Comparison of ENCODE assay signal across 14 cellular contexts in the genomic region with DNA sequence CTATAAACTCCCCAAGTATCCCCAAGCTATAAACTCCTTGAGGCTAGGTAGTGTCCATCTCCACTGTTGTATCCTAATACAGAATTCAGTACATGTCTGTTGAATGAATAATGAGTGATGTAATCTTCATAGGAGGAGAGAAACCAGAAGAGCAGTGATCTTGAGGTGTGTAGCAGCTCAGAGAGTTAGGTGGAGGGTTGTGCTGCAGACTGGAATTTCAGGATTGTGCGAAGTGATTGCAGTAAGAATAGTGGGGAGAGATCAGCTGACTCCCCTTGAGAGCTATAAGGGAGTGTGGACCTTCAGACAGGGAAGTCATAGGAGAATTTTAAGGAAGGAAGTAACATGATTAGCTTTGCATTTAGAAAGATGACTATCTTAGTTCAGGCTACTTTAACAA. TPM values are rescaled to one million over a fixed set of nuclear protein-coding genes. Genes with fewer than 3 reads are reported as not detected.
A peak's percentile ranks its signal among the peaks of the same experiment; 100 is the strongest.
DNase-seq lines count a peak whose midpoint lies in the region; ATAC-seq and TF ChIP-seq lines count a peak whose summit lies in the region.
"Had no signal": no experiment of that assay in that cellular context is flagged by ENCODE, and none has a peak within 500 bp of the region (broad histone marks: within the 10 kb centered on the region; RNA-seq: fewer than 3 reads in every experiment).

No MANE protein-coding gene starts in this region.

- H2AFZ ChIP-seq in osteoblast (ENCODE audit: low read length): no peak overlapping the region

- no peak for ATAC-seq in effector memory CD8-positive, alpha-beta T cell (replicated peaks)
- no peak for ATAC-seq in HG03342 (IDR thresholded peaks at IDR 0.05; ENCODE audit: unreplicated experiment)
- ATAC-seq: activated CD4-positive, CD25-positive, alpha-beta regulatory T cell treated with anti-CD3 and anti-CD28 coated beads, Interleukin-2, amount 50 U/mL, for 24 hours; right cardiac atrium had no signal

- peaks cover 16% of the 10 kb centered on the region for H3K4me1 ChIP-seq in osteoblast (ENCODE audit: insufficient read depth, low read length)

- DNase-seq in EH (ENCODE audit: low read depth) (peak; percentile 42), NCI-H69 (lab: John Stamatoyannopoulos, UW) (peak; percentile 10), osteoblast (ENCODE audit: insufficient read length, low spot score, missing footprints) (peak; percentile 51), NCI-H128 (lab: John Stamatoyannopoulos, UW; ENCODE audit: unreplicated experiment) (no peak), SHP77 treated with DMSO at 0.1 percent for 48 hours (lab: John Stamatoyannopoulos, UW) (no peak)
- no peak for DNase-seq in effector memory CD8-positive, alpha-beta T cell
- no peak for DNase-seq in activated effector memory CD4-positive, alpha-beta T cell treated with anti-CD3 and anti-CD28 coated beads, Interleukin-2, amount 50 U/mL, for 16 hours
- DNase-seq: activated T-cell treated with anti-CD3 and anti-CD28 coated beads, Interleukin-2, amount 50 U/mL, for 24 hours; NCI-H1048 had no signal

- peaks cover 50% of the 10 kb centered on the region for H3K79me2 ChIP-seq in osteoblast (ENCODE audit: insufficient read depth, low read length)

- TF ChIP-seq CTCF in osteoblast (IDR thresholded peaks at IDR 0.05; ENCODE audit: extremely low read depth, low read depth, low read length): no peak

- no peaks in the 10 kb centered on the region for H3K9me3 ChIP-seq in osteoblast (ENCODE audit: low read depth, low read length)

- no peak overlapping the region for H3K4me2 ChIP-seq in osteoblast (ENCODE audit: insufficient read depth, low read length)

- H3K27ac Mint-ChIP-seq in effector memory CD8-positive, alpha-beta T cell: peak overlapping the region; percentile 16 to 27
- H3K27ac Mint-ChIP-seq: activated T-cell treated with anti-CD3 and anti-CD28 coated beads, Interleukin-2, amount 50 U/mL, for 24 hours had no signal

- no peak overlapping the region for H3K27ac ChIP-seq in osteoblast (ENCODE audit: low read depth, low read length)
- H3K27ac ChIP-seq: HL-60, SJSA1 had no signal

- no peak overlapping the region for H3K4me3 Mint-ChIP-seq in effector memory CD8-positive, alpha-beta T cell
- H3K4me3 Mint-ChIP-seq: activated T-cell treated with anti-CD3 and anti-CD28 coated beads, Interleukin-2, amount 50 U/mL, for 24 hours had no signal

- H3K4me1 Mint-ChIP-seq in effector memory CD8-positive, alpha-beta T cell (ENCODE audit: low read depth in 2 of 2): peaks cover 18 to 26% of the 10 kb centered on the region in 2 donors

- H4K20me1 ChIP-seq in osteoblast (ENCODE audit: insufficient read depth, low read length): peaks cover 5% of the 10 kb centered on the region

- no peaks in the 10 kb centered on the region for H3K36me3 ChIP-seq in osteoblast (ENCODE audit: insufficient read depth, low read length)

- no peak overlapping the region for H3K4me3 ChIP-seq in osteoblast (ENCODE audit: insufficient read depth, low read length)
- H3K4me3 ChIP-seq: SJSA1 had no signal

- H3K27me3 Mint-ChIP-seq in effector memory CD8-positive, alpha-beta T cell: no peaks in the 10 kb centered on the region

- peaks cover 3% of the 10 kb centered on the region for H3K36me3 Mint-ChIP-seq in effector memory CD8-positive, alpha-beta T cell (ENCODE audit: insufficient read depth)

- H3K27me3 ChIP-seq in osteoblast (ENCODE audit: insufficient read depth, low read length): no peaks in the 10 kb centered on the region
- H3K27me3 ChIP-seq: SJSA1 had no signal

- H3K9me3 Mint-ChIP-seq in effector memory CD8-positive, alpha-beta T cell: no peaks in the 10 kb centered on the region
- H3K9me3 Mint-ChIP-seq: activated T-cell treated with anti-CD3 and anti-CD28 coated beads, Interleukin-2, amount 50 U/mL, for 24 hours had no signal

RNA-seq across cellular contexts. Expression of a gene that starts 4.3 kb away (rescaled TPM):
- 22.7 and 26.4 TPM in 2 replicates for total RNA-seq in osteoblast

Comparison
In these comparisons a context has a peak if more than half of its experiments do, and no peak if none do; other contexts are left out.
1. DNase-seq: peak in EH (single experiment), NCI-H69 (single experiment) and osteoblast (single experiment); none in effector memory CD8-positive, alpha-beta T cell (0 of 3), NCI-H128 (single experiment), activated effector memory CD4-positive, alpha-beta T cell treated with anti-CD3 and anti-CD28 coated beads, Interleukin-2, amount 50 U/mL, for 16 hours (single experiment) and SHP77 treated with DMSO at 0.1 percent for 48 hours (single experiment).